ENCODE assay signal across 9 cellular contexts in genomic region chr17:40027614-40028012, GRCh38. TPM values are rescaled to one million over a fixed set of nuclear protein-coding genes. Genes with fewer than 3 reads are reported as not detected.
"Had no signal": no experiment of that assay in that cellular context is flagged by ENCODE, and none has a peak within 500 bp of the region (broad histone marks: within the 10 kb centered on the region; RNA-seq: fewer than 3 reads in every experiment).

No MANE protein-coding gene starts in this region.

- H3K4me3 ChIP-seq: ascending aorta had no signal

- FAIRE-seq: endometrium had no signal

- H3K27me3 ChIP-seq: ascending aorta had no signal

- H3K9me3 ChIP-seq: ascending aorta had no signal

RNA-seq across cellular contexts. Expression of gene CSF3, which starts 12.4 kb away (rescaled TPM):
- total RNA-seq: activated CD4-positive, alpha-beta T cell treated with anti-CD3 and anti-CD28 coated beads for 36 hours; activated CD8-positive, alpha-beta T cell treated with anti-CD3 and anti-CD28 coated beads for 36 hours; activated T-cell treated with anti-CD3 and anti-CD28 coated beads, Interleukin-2, amount 50 U/mL, for 72 hours; lung microvascular endothelial cell; mucosa of gallbladder; natural killer cell; subcutaneous adipose tissue had no signal
